In the genomic region with DNA sequence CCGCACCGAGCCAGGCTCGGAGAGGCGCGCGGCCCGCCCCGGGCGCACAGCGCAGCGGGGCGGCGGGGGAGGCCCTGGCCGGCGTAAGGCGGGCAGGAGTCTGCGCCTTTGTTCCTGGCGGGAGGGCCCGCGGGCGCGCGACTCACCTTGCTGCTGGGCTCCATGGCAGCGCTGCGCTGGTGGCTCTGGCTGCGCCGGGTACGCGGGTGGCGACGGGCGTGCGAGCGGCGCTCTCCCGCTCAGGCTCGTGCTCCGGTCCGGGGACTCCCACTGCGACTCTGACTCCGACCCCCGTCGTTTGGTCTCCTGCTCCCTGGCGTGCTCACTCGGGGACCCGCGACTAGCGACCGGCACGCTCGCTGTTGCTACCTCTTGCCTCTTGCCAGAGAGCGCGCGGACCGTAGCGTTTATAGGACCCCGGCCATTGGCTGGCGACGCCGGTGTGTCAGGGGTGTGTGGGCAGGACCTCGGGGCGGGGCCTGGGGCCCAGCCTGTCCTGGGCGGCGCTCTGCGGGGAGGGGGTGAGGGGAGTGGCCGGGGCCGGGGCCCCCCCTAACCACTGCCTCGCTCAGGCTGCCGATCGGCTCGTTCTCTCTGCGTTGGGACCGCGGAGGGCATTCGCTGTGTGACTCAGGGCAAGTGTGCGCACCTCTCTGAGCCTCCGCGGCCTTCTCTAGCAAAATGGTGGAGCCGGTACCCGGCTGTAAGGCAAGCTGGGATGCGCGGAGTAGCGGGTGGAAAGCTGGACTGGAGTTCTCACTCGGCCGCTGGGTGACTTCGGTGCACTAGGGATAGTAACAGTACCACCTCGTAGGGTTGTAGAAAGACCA, we compare ENCODE assay signal across 8 cellular contexts. TPM values are rescaled to one million over a fixed set of nuclear protein-coding genes. Genes with fewer than 3 reads are reported as not detected.
DNase-seq lines count a peak whose midpoint lies in the region; ATAC-seq and TF ChIP-seq lines count a peak whose summit lies in the region.

A gene (minus strand): TSS at position 381 of the 830 bp plus-strand sequence. CDS start 217 bp downstream, at position 164.

- in situ Hi-C loops in ACHN (cut with HindIII; ENCODE audit: low pct_ligation_motif_present, low pct_unique_long_range_greater_than_20kb, low sequenced_read_pairs), result no loop called here

- peaks cover 68% of the 10 kb centered on the region for H3K4me1 Mint-ChIP-seq in WTC11

- no peak for TF ChIP-seq CTCF in WTC11 (IDR thresholded peaks at IDR 0.05)

- H3K27me3 Mint-ChIP-seq in WTC11 (ENCODE audit: low read depth), result no peaks in the 10 kb centered on the region; the same call in 1 of the 2 replicates

- H3K9me3 Mint-ChIP-seq in WTC11, result no peaks in the 10 kb centered on the region

- POLR2A ChIA-PET in WTC11 (lab: Charles Lee), result interaction anchor here (0.7 to 2.4 kb wide), 4 partner anchors 12 to 114 kb away, joined by 4 to 17 read pairs (median 12); no protein-coding TSS in a partner anchor

- H3K36me3 Mint-ChIP-seq in WTC11, result peaks cover 34% of the 10 kb centered on the region

- H3K27ac ChIP-seq in caudate nucleus (ENCODE audit: low read depth, low read length), result peak within 1 kb of the TSS; percentile 93

- CTCF ChIA-PET in WTC11 (lab: Charles Lee), result interaction anchor here (0.6 to 1.7 kb wide), 2 partner anchors 8 to 115 kb away, joined by 3 to 9 read pairs; no protein-coding TSS in a partner anchor

- H3K4me3 Mint-ChIP-seq in WTC11, result peak within 1 kb of the TSS; percentile 99

- DNase-seq in ACHN, result peak; percentile 92
- DNase-seq in NCI-H2196 treated with DMSO at 0.1 percent for 48 hours (lab: John Stamatoyannopoulos, UW; ENCODE audit: unreplicated experiment), result peak; percentile 79
- DNase-seq in WTC11 (ENCODE audit: low spot score), result peak; percentile 96
- DNase-seq in caudate nucleus (lab: John Stamatoyannopoulos, UW), result peak; percentile 51 to 98 (median 93)
- peak; percentile 96 for DNase-seq in iris pigment epithelial cell (ENCODE audit: low read depth)
- peak; percentile 91 to 95 for DNase-seq in stimulated activated CD4-positive, alpha-beta T cell treated with anti-CD3 and anti-CD28 coated beads, Interleukin-12 subunit alpha, Interleukin-12 subunit beta, amount 100 ng/mL, for 24 hours (ENCODE audit: low read depth in 2 of 2)

- peak within 1 kb of the TSS; percentile 94 for H3K27ac Mint-ChIP-seq in WTC11

- ATAC-seq in GM18907 (IDR thresholded peaks at IDR 0.05; ENCODE audit: unreplicated experiment), result peak; percentile 82
- ATAC-seq in HG03139 (IDR thresholded peaks at IDR 0.05; ENCODE audit: unreplicated experiment), result peak; percentile 72
- peak; percentile 84 for ATAC-seq in WTC11

TF ChIP-seq in WTC11, 78 proteins besides CTCF, POLR2A, EP300 and RAD21 (continues in another document):
- TF ChIP-seq, protein P1, sequence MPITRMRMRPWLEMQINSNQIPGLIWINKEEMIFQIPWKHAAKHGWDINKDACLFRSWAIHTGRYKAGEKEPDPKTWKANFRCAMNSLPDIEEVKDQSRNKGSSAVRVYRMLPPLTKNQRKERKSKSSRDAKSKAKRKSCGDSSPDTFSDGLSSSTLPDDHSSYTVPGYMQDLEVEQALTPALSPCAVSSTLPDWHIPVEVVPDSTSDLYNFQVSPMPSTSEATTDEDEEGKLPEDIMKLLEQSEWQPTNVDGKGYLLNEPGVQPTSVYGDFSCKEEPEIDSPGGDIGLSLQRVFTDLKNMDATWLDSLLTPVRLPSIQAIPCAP (CRISPR knock-in tag; IDR thresholded peaks at IDR 0.05), result 0 out of 2 replicates have a peak, but pooled peaks have one; percentile 41
- 0 out of 2 replicates have a peak, but pooled peaks have one; percentile 77 for TF ChIP-seq ZNF416 (CRISPR knock-in tag; IDR thresholded peaks at IDR 0.05)
- peak; percentile 66; the same call in 1 of the 2 replicates for TF ChIP-seq FOXP1 (CRISPR knock-in tag; IDR thresholded peaks at IDR 0.05; ENCODE audit: borderline replicate concordance)
- TF ChIP-seq ZNF396 (CRISPR knock-in tag; IDR thresholded peaks at IDR 0.05; ENCODE audit: borderline replicate concordance), result no peak
- TF ChIP-seq TEAD1 (CRISPR knock-in tag; IDR thresholded peaks at IDR 0.05), result no peak
- TF ChIP-seq, protein P2, sequence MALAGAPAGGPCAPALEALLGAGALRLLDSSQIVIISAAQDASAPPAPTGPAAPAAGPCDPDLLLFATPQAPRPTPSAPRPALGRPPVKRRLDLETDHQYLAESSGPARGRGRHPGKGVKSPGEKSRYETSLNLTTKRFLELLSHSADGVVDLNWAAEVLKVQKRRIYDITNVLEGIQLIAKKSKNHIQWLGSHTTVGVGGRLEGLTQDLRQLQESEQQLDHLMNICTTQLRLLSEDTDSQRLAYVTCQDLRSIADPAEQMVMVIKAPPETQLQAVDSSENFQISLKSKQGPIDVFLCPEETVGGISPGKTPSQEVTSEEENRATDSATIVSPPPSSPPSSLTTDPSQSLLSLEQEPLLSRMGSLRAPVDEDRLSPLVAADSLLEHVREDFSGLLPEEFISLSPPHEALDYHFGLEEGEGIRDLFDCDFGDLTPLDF (CRISPR knock-in tag; IDR thresholded peaks at IDR 0.05), result peak; percentile 47; the same call in 1 of the 2 replicates
- TF ChIP-seq ATF1 (CRISPR knock-in tag; IDR thresholded peaks at IDR 0.05), result 0 out of 2 replicates have a peak, but pooled peaks have one; percentile 27
- TF ChIP-seq, protein P3, sequence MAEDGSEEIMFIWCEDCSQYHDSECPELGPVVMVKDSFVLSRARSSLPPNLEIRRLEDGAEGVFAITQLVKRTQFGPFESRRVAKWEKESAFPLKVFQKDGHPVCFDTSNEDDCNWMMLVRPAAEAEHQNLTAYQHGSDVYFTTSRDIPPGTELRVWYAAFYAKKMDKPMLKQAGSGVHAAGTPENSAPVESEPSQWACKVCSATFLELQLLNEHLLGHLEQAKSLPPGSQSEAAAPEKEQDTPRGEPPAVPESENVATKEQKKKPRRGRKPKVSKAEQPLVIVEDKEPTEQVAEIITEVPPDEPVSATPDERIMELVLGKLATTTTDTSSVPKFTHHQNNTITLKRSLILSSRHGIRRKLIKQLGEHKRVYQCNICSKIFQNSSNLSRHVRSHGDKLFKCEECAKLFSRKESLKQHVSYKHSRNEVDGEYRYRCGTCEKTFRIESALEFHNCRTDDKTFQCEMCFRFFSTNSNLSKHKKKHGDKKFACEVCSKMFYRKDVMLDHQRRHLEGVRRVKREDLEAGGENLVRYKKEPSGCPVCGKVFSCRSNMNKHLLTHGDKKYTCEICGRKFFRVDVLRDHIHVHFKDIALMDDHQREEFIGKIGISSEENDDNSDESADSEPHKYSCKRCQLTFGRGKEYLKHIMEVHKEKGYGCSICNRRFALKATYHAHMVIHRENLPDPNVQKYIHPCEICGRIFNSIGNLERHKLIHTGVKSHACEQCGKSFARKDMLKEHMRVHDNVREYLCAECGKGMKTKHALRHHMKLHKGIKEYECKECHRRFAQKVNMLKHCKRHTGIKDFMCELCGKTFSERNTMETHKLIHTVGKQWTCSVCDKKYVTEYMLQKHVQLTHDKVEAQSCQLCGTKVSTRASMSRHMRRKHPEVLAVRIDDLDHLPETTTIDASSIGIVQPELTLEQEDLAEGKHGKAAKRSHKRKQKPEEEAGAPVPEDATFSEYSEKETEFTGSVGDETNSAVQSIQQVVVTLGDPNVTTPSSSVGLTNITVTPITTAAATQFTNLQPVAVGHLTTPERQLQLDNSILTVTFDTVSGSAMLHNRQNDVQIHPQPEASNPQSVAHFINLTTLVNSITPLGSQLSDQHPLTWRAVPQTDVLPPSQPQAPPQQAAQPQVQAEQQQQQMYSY (CRISPR knock-in tag; IDR thresholded peaks at IDR 0.05), result peak; percentile 97
- TF ChIP-seq ZNF671 (CRISPR knock-in tag; IDR thresholded peaks at IDR 0.05), result no peak
- TF ChIP-seq, protein P4, sequence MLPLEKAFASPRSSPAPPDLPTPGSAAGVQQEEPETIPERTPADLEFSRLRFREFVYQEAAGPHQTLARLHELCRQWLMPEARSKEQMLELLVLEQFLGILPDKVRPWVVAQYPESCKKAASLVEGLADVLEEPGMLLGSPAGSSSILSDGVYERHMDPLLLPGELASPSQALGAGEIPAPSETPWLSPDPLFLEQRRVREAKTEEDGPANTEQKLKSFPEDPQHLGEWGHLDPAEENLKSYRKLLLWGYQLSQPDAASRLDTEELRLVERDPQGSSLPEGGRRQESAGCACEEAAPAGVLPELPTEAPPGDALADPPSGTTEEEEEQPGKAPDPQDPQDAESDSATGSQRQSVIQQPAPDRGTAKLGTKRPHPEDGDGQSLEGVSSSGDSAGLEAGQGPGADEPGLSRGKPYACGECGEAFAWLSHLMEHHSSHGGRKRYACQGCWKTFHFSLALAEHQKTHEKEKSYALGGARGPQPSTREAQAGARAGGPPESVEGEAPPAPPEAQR (CRISPR knock-in tag; IDR thresholded peaks at IDR 0.05), result no peak
- TF ChIP-seq, protein P5, sequence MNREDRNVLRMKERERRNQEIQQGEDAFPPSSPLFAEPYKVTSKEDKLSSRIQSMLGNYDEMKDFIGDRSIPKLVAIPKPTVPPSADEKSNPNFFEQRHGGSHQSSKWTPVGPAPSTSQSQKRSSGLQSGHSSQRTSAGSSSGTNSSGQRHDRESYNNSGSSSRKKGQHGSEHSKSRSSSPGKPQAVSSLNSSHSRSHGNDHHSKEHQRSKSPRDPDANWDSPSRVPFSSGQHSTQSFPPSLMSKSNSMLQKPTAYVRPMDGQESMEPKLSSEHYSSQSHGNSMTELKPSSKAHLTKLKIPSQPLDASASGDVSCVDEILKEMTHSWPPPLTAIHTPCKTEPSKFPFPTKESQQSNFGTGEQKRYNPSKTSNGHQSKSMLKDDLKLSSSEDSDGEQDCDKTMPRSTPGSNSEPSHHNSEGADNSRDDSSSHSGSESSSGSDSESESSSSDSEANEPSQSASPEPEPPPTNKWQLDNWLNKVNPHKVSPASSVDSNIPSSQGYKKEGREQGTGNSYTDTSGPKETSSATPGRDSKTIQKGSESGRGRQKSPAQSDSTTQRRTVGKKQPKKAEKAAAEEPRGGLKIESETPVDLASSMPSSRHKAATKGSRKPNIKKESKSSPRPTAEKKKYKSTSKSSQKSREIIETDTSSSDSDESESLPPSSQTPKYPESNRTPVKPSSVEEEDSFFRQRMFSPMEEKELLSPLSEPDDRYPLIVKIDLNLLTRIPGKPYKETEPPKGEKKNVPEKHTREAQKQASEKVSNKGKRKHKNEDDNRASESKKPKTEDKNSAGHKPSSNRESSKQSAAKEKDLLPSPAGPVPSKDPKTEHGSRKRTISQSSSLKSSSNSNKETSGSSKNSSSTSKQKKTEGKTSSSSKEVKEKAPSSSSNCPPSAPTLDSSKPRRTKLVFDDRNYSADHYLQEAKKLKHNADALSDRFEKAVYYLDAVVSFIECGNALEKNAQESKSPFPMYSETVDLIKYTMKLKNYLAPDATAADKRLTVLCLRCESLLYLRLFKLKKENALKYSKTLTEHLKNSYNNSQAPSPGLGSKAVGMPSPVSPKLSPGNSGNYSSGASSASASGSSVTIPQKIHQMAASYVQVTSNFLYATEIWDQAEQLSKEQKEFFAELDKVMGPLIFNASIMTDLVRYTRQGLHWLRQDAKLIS (CRISPR knock-in tag; IDR thresholded peaks at IDR 0.05; ENCODE audit: borderline replicate concordance), result no peak; the same call in 1 of the 2 replicates
- no peak; the same call in 1 of the 2 replicates for TF ChIP-seq ZBTB21 (CRISPR knock-in tag; IDR thresholded peaks at IDR 0.05; ENCODE audit: borderline replicate concordance)
- no peak for TF ChIP-seq ELF4 (CRISPR knock-in tag; IDR thresholded peaks at IDR 0.05; ENCODE audit: low read depth)
- no peak for TF ChIP-seq PRRX2 (CRISPR knock-in tag; IDR thresholded peaks at IDR 0.05)

RNA-seq across cellular contexts. Expression of the gene that starts here (rescaled TPM):
- total RNA-seq in WTC11 (2021), result 215 to 415 TPM (median 396 TPM) in 3 replicates

Comparison
In these comparisons a context has a peak if more than half of its experiments do, and no peak if none do; other contexts are left out.
1. Peak in every context shown above with its lines: DNase-seq, ATAC-seq and H3K27ac ChIP-seq.